In the genomic region with DNA sequence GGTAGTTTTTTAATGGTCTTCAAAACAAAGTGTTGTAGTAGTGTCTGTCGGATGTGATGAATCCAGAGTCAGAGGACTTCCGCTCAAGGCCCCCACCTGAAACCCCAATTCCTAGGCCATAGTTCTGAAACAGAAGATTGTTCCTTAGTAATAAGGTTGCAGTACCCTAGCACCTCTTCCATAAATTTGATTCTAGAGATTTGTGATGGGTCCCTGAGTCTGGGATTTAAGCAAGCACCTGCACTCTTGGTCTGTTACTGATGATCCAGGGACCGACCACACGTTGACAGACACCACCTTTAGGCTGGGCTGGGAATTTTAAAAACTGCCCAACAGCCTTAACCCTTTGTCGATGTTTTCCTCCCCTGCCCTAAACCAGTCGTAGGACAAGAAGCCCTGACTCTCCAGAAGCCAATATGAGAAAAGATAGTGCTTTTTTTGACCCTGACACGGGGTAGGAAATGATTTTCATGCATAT, we compare ENCODE assay signal across 1 cellular context.
A peak's percentile ranks its signal among the peaks of the same experiment; 100 is the strongest.
TF ChIP-seq lines count a peak whose summit lies in the region.

No MANE protein-coding gene starts in this region.

TF ChIP-seq in K562, 482 proteins besides CTCF, POLR2A, EP300 and RAD21 (continues in another document):
- TF ChIP-seq ZZZ3 (IDR thresholded peaks at IDR 0.05) (no peak), CBFA2T3 (IDR thresholded peaks at IDR 0.05) (no peak), HMBOX1 (IDR thresholded peaks at IDR 0.05) (peak; percentile 47; the same call in 1 of the 2 replicates), ZNF232 (CRISPR knock-in tag; IDR thresholded peaks at IDR 0.05) (no peak), NR2C1 (IDR thresholded peaks at IDR 0.05) (no peak), NR2C1 (tag; IDR thresholded peaks at IDR 0.05) (no peak), JUND (IDR thresholded peaks at IDR 0.05; ENCODE audit: borderline replicate concordance, low read depth, low read length) (no peak), JUND (tag; IDR thresholded peaks at IDR 0.05; ENCODE audit: borderline replicate concordance, low read depth, low read length) (no peak), TCF15 (CRISPR knock-in tag; IDR thresholded peaks at IDR 0.05) (no peak), KDM2B (CRISPR knock-in tag; IDR thresholded peaks at IDR 0.05) (no peak), SMAD1 (IDR thresholded peaks at IDR 0.05; ENCODE audit: low read depth, low read length, partially characterized antibody) (no peak), CREM (IDR thresholded peaks at IDR 0.05; ENCODE audit: low read depth) (0 out of 2 replicates have a peak, but pooled peaks have one; percentile 34), POLR2B (IDR thresholded peaks at IDR 0.05; ENCODE audit: low read depth, partially characterized antibody) (no peak), BRCA1 (IDR thresholded peaks at IDR 0.05) (no peak), BRCA1 (CRISPR knock-in tag; IDR thresholded peaks at IDR 0.05) (no peak), ZNF699 (CRISPR knock-in tag; IDR thresholded peaks at IDR 0.05; ENCODE audit: insufficient replicate concordance) (no peak), RHOXF2B (CRISPR knock-in tag; conservative IDR thresholded peaks at IDR 0.05) (no peak), ZBTB33 (CRISPR knock-in tag; IDR thresholded peaks at IDR 0.05) (no peak), ZKSCAN1 (IDR thresholded peaks at IDR 0.05; ENCODE audit: low read depth, low read length) (no peak), COPS2 (conservative IDR thresholded peaks at IDR 0.05) (no peak)
- TF ChIP-seq, protein P1, sequence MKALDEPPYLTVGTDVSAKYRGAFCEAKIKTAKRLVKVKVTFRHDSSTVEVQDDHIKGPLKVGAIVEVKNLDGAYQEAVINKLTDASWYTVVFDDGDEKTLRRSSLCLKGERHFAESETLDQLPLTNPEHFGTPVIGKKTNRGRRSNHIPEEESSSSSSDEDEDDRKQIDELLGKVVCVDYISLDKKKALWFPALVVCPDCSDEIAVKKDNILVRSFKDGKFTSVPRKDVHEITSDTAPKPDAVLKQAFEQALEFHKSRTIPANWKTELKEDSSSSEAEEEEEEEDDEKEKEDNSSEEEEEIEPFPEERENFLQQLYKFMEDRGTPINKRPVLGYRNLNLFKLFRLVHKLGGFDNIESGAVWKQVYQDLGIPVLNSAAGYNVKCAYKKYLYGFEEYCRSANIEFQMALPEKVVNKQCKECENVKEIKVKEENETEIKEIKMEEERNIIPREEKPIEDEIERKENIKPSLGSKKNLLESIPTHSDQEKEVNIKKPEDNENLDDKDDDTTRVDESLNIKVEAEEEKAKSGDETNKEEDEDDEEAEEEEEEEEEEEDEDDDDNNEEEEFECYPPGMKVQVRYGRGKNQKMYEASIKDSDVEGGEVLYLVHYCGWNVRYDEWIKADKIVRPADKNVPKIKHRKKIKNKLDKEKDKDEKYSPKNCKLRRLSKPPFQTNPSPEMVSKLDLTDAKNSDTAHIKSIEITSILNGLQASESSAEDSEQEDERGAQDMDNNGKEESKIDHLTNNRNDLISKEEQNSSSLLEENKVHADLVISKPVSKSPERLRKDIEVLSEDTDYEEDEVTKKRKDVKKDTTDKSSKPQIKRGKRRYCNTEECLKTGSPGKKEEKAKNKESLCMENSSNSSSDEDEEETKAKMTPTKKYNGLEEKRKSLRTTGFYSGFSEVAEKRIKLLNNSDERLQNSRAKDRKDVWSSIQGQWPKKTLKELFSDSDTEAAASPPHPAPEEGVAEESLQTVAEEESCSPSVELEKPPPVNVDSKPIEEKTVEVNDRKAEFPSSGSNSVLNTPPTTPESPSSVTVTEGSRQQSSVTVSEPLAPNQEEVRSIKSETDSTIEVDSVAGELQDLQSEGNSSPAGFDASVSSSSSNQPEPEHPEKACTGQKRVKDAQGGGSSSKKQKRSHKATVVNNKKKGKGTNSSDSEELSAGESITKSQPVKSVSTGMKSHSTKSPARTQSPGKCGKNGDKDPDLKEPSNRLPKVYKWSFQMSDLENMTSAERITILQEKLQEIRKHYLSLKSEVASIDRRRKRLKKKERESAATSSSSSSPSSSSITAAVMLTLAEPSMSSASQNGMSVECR (CRISPR knock-in tag; IDR thresholded peaks at IDR 0.05), result no peak
- TF ChIP-seq, protein P2, sequence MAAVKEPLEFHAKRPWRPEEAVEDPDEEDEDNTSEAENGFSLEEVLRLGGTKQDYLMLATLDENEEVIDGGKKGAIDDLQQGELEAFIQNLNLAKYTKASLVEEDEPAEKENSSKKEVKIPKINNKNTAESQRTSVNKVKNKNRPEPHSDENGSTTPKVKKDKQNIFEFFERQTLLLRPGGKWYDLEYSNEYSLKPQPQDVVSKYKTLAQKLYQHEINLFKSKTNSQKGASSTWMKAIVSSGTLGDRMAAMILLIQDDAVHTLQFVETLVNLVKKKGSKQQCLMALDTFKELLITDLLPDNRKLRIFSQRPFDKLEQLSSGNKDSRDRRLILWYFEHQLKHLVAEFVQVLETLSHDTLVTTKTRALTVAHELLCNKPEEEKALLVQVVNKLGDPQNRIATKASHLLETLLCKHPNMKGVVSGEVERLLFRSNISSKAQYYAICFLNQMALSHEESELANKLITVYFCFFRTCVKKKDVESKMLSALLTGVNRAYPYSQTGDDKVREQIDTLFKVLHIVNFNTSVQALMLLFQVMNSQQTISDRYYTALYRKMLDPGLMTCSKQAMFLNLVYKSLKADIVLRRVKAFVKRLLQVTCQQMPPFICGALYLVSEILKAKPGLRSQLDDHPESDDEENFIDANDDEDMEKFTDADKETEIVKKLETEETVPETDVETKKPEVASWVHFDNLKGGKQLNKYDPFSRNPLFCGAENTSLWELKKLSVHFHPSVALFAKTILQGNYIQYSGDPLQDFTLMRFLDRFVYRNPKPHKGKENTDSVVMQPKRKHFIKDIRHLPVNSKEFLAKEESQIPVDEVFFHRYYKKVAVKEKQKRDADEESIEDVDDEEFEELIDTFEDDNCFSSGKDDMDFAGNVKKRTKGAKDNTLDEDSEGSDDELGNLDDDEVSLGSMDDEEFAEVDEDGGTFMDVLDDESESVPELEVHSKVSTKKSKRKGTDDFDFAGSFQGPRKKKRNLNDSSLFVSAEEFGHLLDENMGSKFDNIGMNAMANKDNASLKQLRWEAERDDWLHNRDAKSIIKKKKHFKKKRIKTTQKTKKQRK (IDR thresholded peaks at IDR 0.05; ENCODE audit: borderline replicate concordance, low read depth, low read length), result no peak
- TF ChIP-seq, protein P3, sequence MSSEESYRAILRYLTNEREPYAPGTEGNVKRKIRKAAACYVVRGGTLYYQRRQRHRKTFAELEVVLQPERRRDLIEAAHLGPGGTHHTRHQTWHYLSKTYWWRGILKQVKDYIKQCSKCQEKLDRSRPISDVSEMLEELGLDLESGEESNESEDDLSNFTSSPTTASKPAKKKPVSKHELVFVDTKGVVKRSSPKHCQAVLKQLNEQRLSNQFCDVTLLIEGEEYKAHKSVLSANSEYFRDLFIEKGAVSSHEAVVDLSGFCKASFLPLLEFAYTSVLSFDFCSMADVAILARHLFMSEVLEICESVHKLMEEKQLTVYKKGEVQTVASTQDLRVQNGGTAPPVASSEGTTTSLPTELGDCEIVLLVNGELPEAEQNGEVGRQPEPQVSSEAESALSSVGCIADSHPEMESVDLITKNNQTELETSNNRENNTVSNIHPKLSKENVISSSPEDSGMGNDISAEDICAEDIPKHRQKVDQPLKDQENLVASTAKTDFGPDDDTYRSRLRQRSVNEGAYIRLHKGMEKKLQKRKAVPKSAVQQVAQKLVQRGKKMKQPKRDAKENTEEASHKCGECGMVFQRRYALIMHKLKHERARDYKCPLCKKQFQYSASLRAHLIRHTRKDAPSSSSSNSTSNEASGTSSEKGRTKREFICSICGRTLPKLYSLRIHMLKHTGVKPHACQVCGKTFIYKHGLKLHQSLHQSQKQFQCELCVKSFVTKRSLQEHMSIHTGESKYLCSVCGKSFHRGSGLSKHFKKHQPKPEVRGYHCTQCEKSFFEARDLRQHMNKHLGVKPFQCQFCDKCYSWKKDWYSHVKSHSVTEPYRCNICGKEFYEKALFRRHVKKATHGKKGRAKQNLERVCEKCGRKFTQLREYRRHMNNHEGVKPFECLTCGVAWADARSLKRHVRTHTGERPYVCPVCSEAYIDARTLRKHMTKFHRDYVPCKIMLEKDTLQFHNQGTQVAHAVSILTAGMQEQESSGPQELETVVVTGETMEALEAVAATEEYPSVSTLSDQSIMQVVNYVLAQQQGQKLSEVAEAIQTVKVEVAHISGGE (CRISPR knock-in tag; IDR thresholded peaks at IDR 0.05), result no peak
- TF ChIP-seq, protein P4, sequence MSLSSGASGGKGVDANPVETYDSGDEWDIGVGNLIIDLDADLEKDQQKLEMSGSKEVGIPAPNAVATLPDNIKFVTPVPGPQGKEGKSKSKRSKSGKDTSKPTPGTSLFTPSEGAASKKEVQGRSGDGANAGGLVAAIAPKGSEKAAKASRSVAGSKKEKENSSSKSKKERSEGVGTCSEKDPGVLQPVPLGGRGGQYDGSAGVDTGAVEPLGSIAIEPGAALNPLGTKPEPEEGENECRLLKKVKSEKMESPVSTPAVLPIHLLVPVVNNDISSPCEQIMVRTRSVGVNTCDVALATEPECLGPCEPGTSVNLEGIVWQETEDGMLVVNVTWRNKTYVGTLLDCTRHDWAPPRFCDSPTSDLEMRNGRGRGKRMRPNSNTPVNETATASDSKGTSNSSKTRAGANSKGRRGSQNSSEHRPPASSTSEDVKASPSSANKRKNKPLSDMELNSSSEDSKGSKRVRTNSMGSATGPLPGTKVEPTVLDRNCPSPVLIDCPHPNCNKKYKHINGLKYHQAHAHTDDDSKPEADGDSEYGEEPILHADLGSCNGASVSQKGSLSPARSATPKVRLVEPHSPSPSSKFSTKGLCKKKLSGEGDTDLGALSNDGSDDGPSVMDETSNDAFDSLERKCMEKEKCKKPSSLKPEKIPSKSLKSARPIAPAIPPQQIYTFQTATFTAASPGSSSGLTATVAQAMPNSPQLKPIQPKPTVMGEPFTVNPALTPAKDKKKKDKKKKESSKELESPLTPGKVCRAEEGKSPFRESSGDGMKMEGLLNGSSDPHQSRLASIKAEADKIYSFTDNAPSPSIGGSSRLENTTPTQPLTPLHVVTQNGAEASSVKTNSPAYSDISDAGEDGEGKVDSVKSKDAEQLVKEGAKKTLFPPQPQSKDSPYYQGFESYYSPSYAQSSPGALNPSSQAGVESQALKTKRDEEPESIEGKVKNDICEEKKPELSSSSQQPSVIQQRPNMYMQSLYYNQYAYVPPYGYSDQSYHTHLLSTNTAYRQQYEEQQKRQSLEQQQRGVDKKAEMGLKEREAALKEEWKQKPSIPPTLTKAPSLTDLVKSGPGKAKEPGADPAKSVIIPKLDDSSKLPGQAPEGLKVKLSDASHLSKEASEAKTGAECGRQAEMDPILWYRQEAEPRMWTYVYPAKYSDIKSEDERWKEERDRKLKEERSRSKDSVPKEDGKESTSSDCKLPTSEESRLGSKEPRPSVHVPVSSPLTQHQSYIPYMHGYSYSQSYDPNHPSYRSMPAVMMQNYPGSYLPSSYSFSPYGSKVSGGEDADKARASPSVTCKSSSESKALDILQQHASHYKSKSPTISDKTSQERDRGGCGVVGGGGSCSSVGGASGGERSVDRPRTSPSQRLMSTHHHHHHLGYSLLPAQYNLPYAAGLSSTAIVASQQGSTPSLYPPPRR (CRISPR knock-in tag; IDR thresholded peaks at IDR 0.05; ENCODE audit: borderline replicate concordance), result no peak
